ENCODE assay signal across 33 cellular contexts in the genomic region with DNA sequence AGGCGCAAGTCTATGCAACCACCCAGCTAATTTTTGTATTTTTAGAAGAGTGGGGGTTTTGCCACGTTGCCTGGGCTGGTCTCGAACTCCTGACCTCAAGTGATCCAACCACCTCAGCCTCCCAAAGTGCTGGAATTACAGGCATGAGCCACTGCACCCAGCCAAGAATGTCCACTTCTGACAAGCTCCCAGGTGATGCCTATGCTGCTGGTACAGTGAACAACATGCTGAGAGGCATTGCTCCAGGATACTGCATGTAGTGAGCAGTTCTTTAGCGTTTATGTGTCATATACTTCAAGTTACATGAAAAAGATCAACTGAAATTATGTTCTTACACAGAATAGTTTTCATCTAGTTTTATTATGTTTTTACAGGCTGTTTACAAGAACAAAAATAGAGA. TPM values are rescaled to one million over a fixed set of nuclear protein-coding genes. Genes with fewer than 3 reads are reported as not detected.
DNase-seq lines count a peak whose midpoint lies in the region; ATAC-seq, FAIRE-seq and TF ChIP-seq lines count a peak whose summit lies in the region.
"Had no signal": no experiment of that assay in that cellular context is flagged by ENCODE, and none has a peak within 500 bp of the region (broad histone marks: within the 10 kb centered on the region; RNA-seq: fewer than 3 reads in every experiment).

No MANE protein-coding gene starts in this region.

- no peak overlapping the region for H2BK5ac ChIP-seq in trophoblast cell (ENCODE audit: low read depth, low read length, poor library complexity)

- H4K8ac ChIP-seq in trophoblast cell (ENCODE audit: low read depth, low read length): no peak overlapping the region

- no peak overlapping the region for H2BK120ac ChIP-seq in trophoblast cell (ENCODE audit: insufficient read depth, low read length, poor library complexity)

- no peaks in the 10 kb centered on the region for H3K9me3 ChIP-seq in trophoblast cell (ENCODE audit: insufficient read depth, low read depth, low read length)
- H3K9me3 ChIP-seq: A549; BE2C; BLaER1; BLaER1 treated with 17β-estradiol and CSF1 and Interleukin-3, amounts not matched to agents 10 nM and 100 nM; Caco-2 had no signal

- H3K4me3 ChIP-seq in trophoblast cell (ENCODE audit: low read depth, low read length): no peak overlapping the region
- H3K4me3 ChIP-seq: A549; BLaER1; BLaER1 treated with 17β-estradiol and CSF1 and Interleukin-3, amounts not matched to agents 10 nM and 100 nM had no signal

- H3K79me2 ChIP-seq in trophoblast cell (ENCODE audit: control insufficient read depth, insufficient read depth, low read length, poor library complexity): no peaks in the 10 kb centered on the region

- ATAC-seq in GM19467 (IDR thresholded peaks at IDR 0.05; ENCODE audit: unreplicated experiment): no peak
- ATAC-seq: A549; CD8-positive, alpha-beta T cell had no signal

- no peaks in the 10 kb centered on the region for H3K9me3 Mint-ChIP-seq in nephron progenitor cell
- H3K9me3 Mint-ChIP-seq: CD4-positive, alpha-beta memory T cell; CD4-positive, alpha-beta T cell; CD4-positive, CD25-positive, alpha-beta regulatory T cell; CD8-positive, alpha-beta memory T cell; CD8-positive, alpha-beta T cell had no signal

- H2AFZ ChIP-seq in trophoblast cell (ENCODE audit: insufficient read depth, low read length, poor library complexity): no peak overlapping the region

- no peak overlapping the region for H4K12ac ChIP-seq in trophoblast cell (ENCODE audit: low read depth, low read length)

- peaks cover 16% of the 10 kb centered on the region for H3K36me3 Mint-ChIP-seq in nephron progenitor cell (ENCODE audit: low read depth)

- H3K79me1 ChIP-seq in trophoblast cell (ENCODE audit: low read length): no peaks in the 10 kb centered on the region

- no peak overlapping the region for H3K23ac ChIP-seq in trophoblast cell (ENCODE audit: low read length)

- no peak overlapping the region for H3K18ac ChIP-seq in trophoblast cell (ENCODE audit: low read length)

- H3K27me3 ChIP-seq in trophoblast cell (ENCODE audit: insufficient read depth, low read length): no peaks in the 10 kb centered on the region
- H3K27me3 ChIP-seq: BE2C; BLaER1; BLaER1 treated with 17β-estradiol and CSF1 and Interleukin-3, amounts not matched to agents 10 nM and 100 nM had no signal

- H3K27me3 Mint-ChIP-seq in nephron progenitor cell (ENCODE audit: low read depth, poor library complexity): no peaks in the 10 kb centered on the region
- H3K27me3 Mint-ChIP-seq: B cell; CD4-positive, alpha-beta memory T cell; CD4-positive, alpha-beta T cell; CD4-positive, CD25-positive, alpha-beta regulatory T cell; CD8-positive, alpha-beta memory T cell had no signal

- H3K4me1 Mint-ChIP-seq in nephron progenitor cell: no peaks in the 10 kb centered on the region
- H3K4me1 Mint-ChIP-seq: B cell; CD14-positive monocyte; CD4-positive, alpha-beta memory T cell; CD4-positive, CD25-positive, alpha-beta regulatory T cell; CD8-positive, alpha-beta memory T cell had no signal

- no peak overlapping the region for H3K27ac ChIP-seq in trophoblast cell (ENCODE audit: low read depth, low read length)
- H3K27ac ChIP-seq: 22Rv1; A549; BLaER1; BLaER1 treated with 17β-estradiol and CSF1 and Interleukin-3, amounts not matched to agents 10 nM and 100 nM; C4-2B had no signal

- DNase-seq in D721Med (ENCODE audit: insufficient read length, low spot score) (no peak), nephron progenitor cell (no peak), trophoblast cell (peak; percentile 71 to 72), Ammon's horn (ENCODE audit: low spot score) (no peak), UCSD-AML1 (lab: John Stamatoyannopoulos, UW; ENCODE audit: unreplicated experiment) (no peak)
- DNase-seq: 8988T; ACHN; AML-193; BE2C; C1 segment of cervical spinal cord; Caco-2; Calu3; CD4-positive, alpha-beta memory T cell; CD4-positive, alpha-beta T cell; CD4-positive, CD25-positive, alpha-beta regulatory T cell; CD8-positive, alpha-beta memory T cell; CD8-positive, alpha-beta T cell; COR-L47; DMS 273 treated with DMSO at 0.1 percent for 48 hours; DMS153; DMS53; DMS79; DMS79 treated with DMSO at 0.1 percent for 48 hours; DND-41; EL had no signal

- H3K9ac ChIP-seq in trophoblast cell (ENCODE audit: low read length): no peak overlapping the region
- H3K9ac ChIP-seq: BLaER1; BLaER1 treated with 17β-estradiol and CSF1 and Interleukin-3, amounts not matched to agents 10 nM and 100 nM had no signal

- H2AK5ac ChIP-seq in trophoblast cell (ENCODE audit: low read length): no peak overlapping the region

- H3K4me1 ChIP-seq in trophoblast cell (ENCODE audit: control insufficient read depth in 1 of 2, insufficient read depth in 2 of 2, low read length in 2 of 2): no peaks in the 10 kb centered on the region
- H3K4me1 ChIP-seq: A549, BE2C, BLaER1, Caco-2 had no signal

- no peak overlapping the region for H3K4me2 ChIP-seq in trophoblast cell (ENCODE audit: low read length)
- H3K4me2 ChIP-seq: A549; BLaER1; BLaER1 treated with 17β-estradiol and CSF1 and Interleukin-3, amounts not matched to agents 10 nM and 100 nM had no signal

- WGBS in trophoblast cell (ENCODE audit: extremely low coverage, insufficient coverage, insufficient read length): no CpG with 5 or more reads among the region's 4 CpGs

- no peak overlapping the region for H3K4ac ChIP-seq in trophoblast cell (ENCODE audit: low read depth, low read length)

- no peak overlapping the region for H4K91ac ChIP-seq in trophoblast cell (ENCODE audit: low read depth, low read length)

- FAIRE-seq in D721Med (lab: Jason Lieb, UNC): peak; percentile 48
- FAIRE-seq: A549 had no signal

- peak overlapping the region; percentile 59 for H3K27ac Mint-ChIP-seq in nephron progenitor cell
- H3K27ac Mint-ChIP-seq: B cell; CD4-positive, alpha-beta memory T cell; CD4-positive, alpha-beta T cell; CD4-positive, CD25-positive, alpha-beta regulatory T cell; CD8-positive, alpha-beta T cell had no signal

- H3K14ac ChIP-seq in trophoblast cell (ENCODE audit: low read length): no peak overlapping the region

- no peak overlapping the region for H2BK12ac ChIP-seq in trophoblast cell (ENCODE audit: low read length)

- H3K36me3 ChIP-seq in trophoblast cell (ENCODE audit: control insufficient read depth in 1 of 2, insufficient read depth in 2 of 2, low read length in 2 of 2): peaks cover 0 to 2% of the 10 kb centered on the region in 2 experiments
- H3K36me3 ChIP-seq: BE2C had no signal

- TF ChIP-seq CTCF in D721Med (IDR thresholded peaks at IDR 0.05; ENCODE audit: insufficient read depth, missing control alignments) (no peak), nephron progenitor cell (IDR thresholded peaks at IDR 0.05) (no peak)

- no peak overlapping the region for H3K4me3 Mint-ChIP-seq in nephron progenitor cell
- H3K4me3 Mint-ChIP-seq: B cell; CD14-positive monocyte; CD4-positive, alpha-beta memory T cell; CD4-positive, alpha-beta T cell; CD4-positive, CD25-positive, alpha-beta regulatory T cell; CD8-positive, alpha-beta memory T cell; CD8-positive, alpha-beta T cell had no signal

RNA-seq across cellular contexts. Expression of gene ELAC1, which starts 17.2 kb away (rescaled TPM):
- polyA plus RNA-seq in trophoblast cell (2013): 4.3 and 4.4 TPM in 2 replicates

Comparison
In these comparisons a context has a peak if more than half of its experiments do, and no peak if none do; other contexts are left out.
1. DNase-seq: peak in trophoblast cell (2 of 2); none in D721Med (single experiment), nephron progenitor cell (single experiment), Ammon's horn (single experiment) and UCSD-AML1 (single experiment).